In the genomic region with DNA sequence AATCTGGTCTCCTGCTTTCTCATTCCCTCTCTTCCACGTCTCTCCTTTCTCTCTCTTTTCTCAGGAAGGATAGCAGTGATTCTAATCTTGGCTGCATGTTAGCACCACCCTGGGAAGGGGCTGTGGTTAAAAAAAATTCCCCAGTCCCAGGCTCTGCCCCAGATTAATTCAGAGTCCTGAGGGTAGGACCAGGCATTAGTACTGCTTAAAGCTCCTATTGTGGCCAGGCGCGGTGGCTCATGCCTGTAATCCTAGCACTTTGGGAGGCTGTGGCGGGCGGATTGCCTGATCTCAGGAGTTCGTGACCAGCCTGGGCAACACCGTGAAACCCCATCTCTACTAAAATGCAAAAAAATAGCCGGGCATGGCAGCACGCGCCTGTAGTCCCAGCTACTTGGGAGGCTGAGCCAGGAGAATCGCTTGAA, we compare ENCODE assay signal across 1 cellular context.
TF ChIP-seq lines count a peak whose summit lies in the region.

No MANE protein-coding gene starts in this region.

TF ChIP-seq in H1, 55 proteins besides CTCF, POLR2A, EP300 and RAD21:
- TF ChIP-seq SIN3A (conservative IDR thresholded peaks at IDR 0.05 in 1 of 2, IDR thresholded peaks at IDR 0.05 in 1 of 2; ENCODE audit: low read depth in 1 of 2, low read length in 2 of 2) = no peak
- TF ChIP-seq RFX5 (IDR thresholded peaks at IDR 0.05; ENCODE audit: borderline replicate concordance, low read depth, low read length) = no peak
- no peak for TF ChIP-seq TAF7 (optimal IDR thresholded peaks at IDR 0.05; ENCODE audit: borderline replicate concordance, low read depth, low read length)
- TF ChIP-seq CREB1 (IDR thresholded peaks at IDR 0.05) = no peak
- no peak for TF ChIP-seq SAP30 (IDR thresholded peaks at IDR 0.05; ENCODE audit: insufficient read depth, insufficient replicate concordance, low read length)
- TF ChIP-seq SIRT6 (IDR thresholded peaks at IDR 0.05; ENCODE audit: low read length) = no peak
- no peak for TF ChIP-seq CTBP2 (IDR thresholded peaks at IDR 0.05; ENCODE audit: borderline replicate concordance, insufficient read depth, insufficient read length, low read length)
